13 cellular contexts compared by ENCODE assay signal in the genomic region with DNA sequence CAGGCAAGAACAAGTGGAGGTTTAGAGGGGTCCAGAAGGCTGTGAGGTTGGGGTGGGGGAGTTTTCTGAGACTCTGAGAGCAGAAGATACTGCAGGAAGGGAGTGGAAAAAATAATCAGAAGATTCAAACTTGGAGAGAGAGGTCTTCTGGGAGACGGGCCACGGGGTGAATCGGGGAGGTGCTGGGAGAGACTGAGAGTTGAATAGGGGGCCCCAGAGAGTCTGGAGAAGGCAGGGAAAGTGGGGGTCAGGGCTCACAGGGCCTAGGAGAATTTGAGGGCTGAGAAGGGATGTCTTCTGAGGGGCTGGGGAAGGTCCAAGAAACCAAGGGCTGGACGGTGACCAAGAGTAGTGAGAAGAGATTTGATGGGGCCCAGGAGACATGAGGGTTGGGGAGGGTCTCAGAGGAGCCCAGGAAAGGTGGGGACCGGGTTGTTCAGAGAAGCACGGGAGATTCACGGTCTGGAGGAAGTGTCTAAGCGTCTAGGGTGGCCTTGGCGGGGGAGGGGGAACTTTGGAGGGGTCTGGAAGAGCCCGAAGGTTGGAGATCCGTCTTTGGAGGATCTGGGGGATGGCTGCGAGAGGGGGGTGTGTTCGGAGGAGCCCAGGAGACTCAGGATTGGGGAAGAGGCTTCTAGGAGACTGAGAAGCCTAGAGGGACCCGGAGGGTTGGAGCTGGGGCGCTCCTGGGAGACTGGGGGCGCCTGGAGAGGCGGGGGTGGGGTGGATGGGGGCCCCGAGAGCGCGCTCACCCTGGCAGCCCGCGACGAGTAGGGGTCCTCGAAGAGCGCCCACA. TPM values are rescaled to one million over a fixed set of nuclear protein-coding genes. Genes with fewer than 3 reads are reported as not detected.
DNase-seq lines count a peak whose midpoint lies in the region; ATAC-seq and TF ChIP-seq lines count a peak whose summit lies in the region.
"Had no signal": no experiment of that assay in that cellular context is flagged by ENCODE, and none has a peak within 500 bp of the region (broad histone marks: within the 10 kb centered on the region; RNA-seq: fewer than 3 reads in every experiment).

No MANE protein-coding gene starts in this region.

- no peak for TF ChIP-seq CTCF in lower lobe of right lung (IDR thresholded peaks at IDR 0.05)

- no peak for DNase-seq in activated naive CD4-positive, alpha-beta T cell treated with anti-CD3 and anti-CD28 coated beads, Interleukin-2, amount 50 U/mL, for 16 hours
- DNase-seq in activated CD4-positive, alpha-beta memory T cell treated with anti-CD3 and anti-CD28 coated beads, Interleukin-2, amount 10 ng/mL, durations not matched to agents 7 days and 5 days: no peak
- DNase-seq in memory B cell (ENCODE audit: low spot score in 2 of 2) (no peak), glomerular visceral epithelial cell (ENCODE audit: extremely low spot score) (no peak), lower lobe of right lung (no peak)
- DNase-seq in stimulated activated naive CD4-positive, alpha-beta T cell treated with Interleukin-2 at 50 U/mL for 16 hours (lab: John Stamatoyannopoulos, UW): no peak
- DNase-seq: islet precursor cell, NCI-H510A had no signal

- H3K4me3 ChIP-seq in lower lobe of right lung: no peak overlapping the region
- H3K4me3 ChIP-seq: BLaER1 had no signal

- no peak overlapping the region for H3K27ac ChIP-seq in lower lobe of right lung
- H3K27ac ChIP-seq: BLaER1, breast epithelium, esophagus muscularis mucosa had no signal

- no peaks in the 10 kb centered on the region for H3K36me3 ChIP-seq in lower lobe of right lung
- H3K36me3 ChIP-seq: BLaER1, breast epithelium, esophagus muscularis mucosa had no signal

- H3K4me1 ChIP-seq in lower lobe of right lung: peaks cover 34% of the 10 kb centered on the region

- CTCF ChIA-PET in activated CD4-positive, alpha-beta memory T cell treated with anti-CD3 and anti-CD28 coated beads, Interleukin-2, amount 10 ng/mL, durations not matched to agents 7 days and 5 days (lab: Charles Lee): interaction anchor here (0.8 to 1.0 kb wide), 2 partner anchors 12 to 73 kb away, joined by 3 to 4 read pairs; no protein-coding TSS in a partner anchor

- ATAC-seq in memory B cell (ENCODE audit: low read depth) (no peak), HG03439 (IDR thresholded peaks at IDR 0.05; ENCODE audit: unreplicated experiment) (no peak), lower lobe of right lung (no peak)

- no peaks in the 10 kb centered on the region for H3K9me3 ChIP-seq in lower lobe of right lung
- H3K9me3 ChIP-seq: breast epithelium, esophagus muscularis mucosa had no signal

- no peak overlapping the region for H3K27ac Mint-ChIP-seq in activated naive CD4-positive, alpha-beta T cell treated with anti-CD3 and anti-CD28 coated beads, Interleukin-2, amount 50 U/mL, for 24 hours
- peak overlapping the region; percentile 47 for H3K27ac Mint-ChIP-seq in activated CD4-positive, alpha-beta memory T cell treated with anti-CD3 and anti-CD28 coated beads, Interleukin-2, amount 10 ng/mL, durations not matched to agents 7 days and 5 days
- peak overlapping the region; percentile 48 for H3K27ac Mint-ChIP-seq in memory B cell

- H3K27me3 ChIP-seq in lower lobe of right lung (ENCODE audit: low read depth): peaks cover 20% of the 10 kb centered on the region

- H3K9me3 Mint-ChIP-seq in activated naive CD4-positive, alpha-beta T cell treated with anti-CD3 and anti-CD28 coated beads, Interleukin-2, amount 50 U/mL, for 24 hours: no peaks in the 10 kb centered on the region
- peaks cover 2% of the 10 kb centered on the region for H3K9me3 Mint-ChIP-seq in activated CD4-positive, alpha-beta memory T cell treated with anti-CD3 and anti-CD28 coated beads, Interleukin-2, amount 10 ng/mL, durations not matched to agents 7 days and 5 days
- peaks cover 4% of the 10 kb centered on the region for H3K9me3 Mint-ChIP-seq in memory B cell

- peaks cover 33% of the 10 kb centered on the region for H3K27me3 Mint-ChIP-seq in activated naive CD4-positive, alpha-beta T cell treated with anti-CD3 and anti-CD28 coated beads, Interleukin-2, amount 50 U/mL, for 24 hours
- H3K27me3 Mint-ChIP-seq in activated CD4-positive, alpha-beta memory T cell treated with anti-CD3 and anti-CD28 coated beads, Interleukin-2, amount 10 ng/mL, durations not matched to agents 7 days and 5 days: peaks cover 30% of the 10 kb centered on the region
- H3K27me3 Mint-ChIP-seq in memory B cell: peaks cover 10% of the 10 kb centered on the region

- peaks cover 48% of the 10 kb centered on the region for H3K4me1 Mint-ChIP-seq in activated naive CD4-positive, alpha-beta T cell treated with anti-CD3 and anti-CD28 coated beads, Interleukin-2, amount 50 U/mL, for 24 hours
- peaks cover 59% of the 10 kb centered on the region for H3K4me1 Mint-ChIP-seq in activated CD4-positive, alpha-beta memory T cell treated with anti-CD3 and anti-CD28 coated beads, Interleukin-2, amount 10 ng/mL, durations not matched to agents 7 days and 5 days
- H3K4me1 Mint-ChIP-seq in memory B cell: peaks cover 50% of the 10 kb centered on the region

- H3K36me3 Mint-ChIP-seq in activated naive CD4-positive, alpha-beta T cell treated with anti-CD3 and anti-CD28 coated beads, Interleukin-2, amount 50 U/mL, for 24 hours: peaks cover 4% of the 10 kb centered on the region
- peaks cover 18% of the 10 kb centered on the region for H3K36me3 Mint-ChIP-seq in activated CD4-positive, alpha-beta memory T cell treated with anti-CD3 and anti-CD28 coated beads, Interleukin-2, amount 10 ng/mL, durations not matched to agents 7 days and 5 days (ENCODE audit: low read depth)
- H3K36me3 Mint-ChIP-seq in memory B cell: peaks cover 3% of the 10 kb centered on the region

- intact Hi-C loops in lower lobe of right lung (cut with DNase I): no loop called here

- H3K4me3 Mint-ChIP-seq in activated naive CD4-positive, alpha-beta T cell treated with anti-CD3 and anti-CD28 coated beads, Interleukin-2, amount 50 U/mL, for 24 hours: peak overlapping the region; percentile 31
- H3K4me3 Mint-ChIP-seq in activated CD4-positive, alpha-beta memory T cell treated with anti-CD3 and anti-CD28 coated beads, Interleukin-2, amount 10 ng/mL, durations not matched to agents 7 days and 5 days: peak overlapping the region; percentile 63
- H3K4me3 Mint-ChIP-seq in memory B cell: peak overlapping the region; percentile 82

- POLR2A ChIA-PET in activated CD4-positive, alpha-beta memory T cell treated with anti-CD3 and anti-CD28 coated beads, Interleukin-2, amount 10 ng/mL, durations not matched to agents 7 days and 5 days (lab: Charles Lee): interaction anchor here (3.5 kb wide), 1 partner anchor 30 kb away, joined by 13 read pairs; no protein-coding TSS in a partner anchor

RNA-seq across cellular contexts. Expression of gene KCNC3, which starts 1.5 kb away (rescaled TPM):
- 1 to 10 TPM; 4.2 to 4.3 TPM for total RNA-seq in activated CD4-positive, alpha-beta memory T cell treated with anti-CD3 and anti-CD28 coated beads, Interleukin-2, amount 10 ng/mL, durations not matched to agents 7 days and 5 days
- 11.1 TPM for total RNA-seq in lower lobe of right lung

RNA-seq across cellular contexts. Expression of gene NAPSA, which starts 37.8 kb away (rescaled TPM):
- total RNA-seq in activated CD4-positive, alpha-beta memory T cell treated with anti-CD3 and anti-CD28 coated beads, Interleukin-2, amount 10 ng/mL, durations not matched to agents 7 days and 5 days: 1 to 10 TPM; 3.2 to 3.9 TPM
- 1,633 TPM for total RNA-seq in lower lobe of right lung

RNA-seq across cellular contexts. Expression of gene NR1H2, which starts 48.6 kb away (rescaled TPM):
- 10 to 100 TPM; 79.7 to 86.2 TPM for total RNA-seq in activated CD4-positive, alpha-beta memory T cell treated with anti-CD3 and anti-CD28 coated beads, Interleukin-2, amount 10 ng/mL, durations not matched to agents 7 days and 5 days
- 100 TPM for total RNA-seq in lower lobe of right lung

RNA-seq across cellular contexts. Expression of gene POLD1, which starts 56.5 kb away (rescaled TPM):
- total RNA-seq in activated CD4-positive, alpha-beta memory T cell treated with anti-CD3 and anti-CD28 coated beads, Interleukin-2, amount 10 ng/mL, durations not matched to agents 7 days and 5 days: 100 to 1,000 TPM; 117 to 119 TPM
- total RNA-seq in lower lobe of right lung: 35.1 TPM

Comparison
In these comparisons a context has a peak if more than half of its experiments do, and no peak if none do; other contexts are left out.
1. H3K4me3 Mint-ChIP-seq: peak in every context shown above with its lines; median percentile 82 in memory B cell; 63 in activated CD4-positive, alpha-beta memory T cell treated with anti-CD3 and anti-CD28 coated beads, Interleukin-2, amount 10 ng/mL, durations not matched to agents 7 days and 5 days; 31 in activated naive CD4-positive, alpha-beta T cell treated with anti-CD3 and anti-CD28 coated beads, Interleukin-2, amount 50 U/mL, for 24 hours.
2. RNA of gene NAPSA, which starts 37.8 kb away (total RNA-seq): 1,633 TPM in lower lobe of right lung (single experiment); 3.2 to 3.9 TPM in activated CD4-positive, alpha-beta memory T cell treated with anti-CD3 and anti-CD28 coated beads, Interleukin-2, amount 10 ng/mL, durations not matched to agents 7 days and 5 days; every median in the first group is over 100 times any median in the second.